ENCODE assay signal across 8 cellular contexts in the genomic region with DNA sequence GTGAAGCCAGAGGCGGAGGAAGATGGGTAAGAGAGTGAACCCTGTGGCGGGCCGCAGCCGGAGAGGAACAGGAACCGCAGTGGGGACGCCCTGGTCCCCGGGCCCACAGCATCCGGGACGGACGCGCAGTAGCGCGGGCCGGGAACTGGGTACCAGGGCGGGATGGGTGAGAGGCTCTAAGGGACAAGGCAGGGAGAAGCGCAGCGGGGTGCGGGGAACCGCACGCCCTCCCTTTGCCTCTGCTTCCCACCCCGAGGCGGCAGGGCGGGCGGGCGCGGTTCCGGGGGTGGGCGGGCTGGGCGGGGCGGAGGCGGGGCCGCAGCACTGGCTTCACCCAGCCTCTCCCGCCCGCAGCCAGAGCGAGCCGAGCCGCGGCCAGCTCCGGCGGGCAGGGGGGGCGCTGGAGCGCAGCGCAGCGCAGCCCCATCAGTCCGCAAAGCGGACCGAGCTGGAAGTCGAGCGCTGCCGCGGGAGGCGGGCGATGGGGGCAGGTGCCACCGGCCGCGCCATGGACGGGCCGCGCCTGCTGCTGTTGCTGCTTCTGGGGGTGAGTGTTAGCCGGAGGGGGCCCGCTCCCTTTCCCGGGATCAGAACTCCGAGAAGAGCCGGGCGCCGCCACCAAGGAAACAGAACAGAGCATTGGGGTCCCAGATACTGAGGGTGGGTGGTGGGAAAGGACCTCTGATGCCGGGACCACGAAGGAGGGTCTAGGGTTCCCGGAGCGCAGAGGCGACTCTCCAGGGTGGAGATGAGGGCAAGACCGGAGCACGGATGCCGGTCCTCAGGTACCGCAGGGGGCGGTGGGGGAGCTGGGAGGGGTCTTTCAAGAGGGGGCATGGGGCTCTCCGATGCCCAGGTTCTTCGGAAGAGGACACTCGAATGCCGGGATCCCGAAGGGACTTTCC. TPM values are rescaled to one million over a fixed set of nuclear protein-coding genes. Genes with fewer than 3 reads are reported as not detected.
A peak's percentile ranks its signal among the peaks of the same experiment; 100 is the strongest.
DNase-seq lines count a peak whose midpoint lies in the region; ATAC-seq and TF ChIP-seq lines count a peak whose summit lies in the region.

A gene with protein sequence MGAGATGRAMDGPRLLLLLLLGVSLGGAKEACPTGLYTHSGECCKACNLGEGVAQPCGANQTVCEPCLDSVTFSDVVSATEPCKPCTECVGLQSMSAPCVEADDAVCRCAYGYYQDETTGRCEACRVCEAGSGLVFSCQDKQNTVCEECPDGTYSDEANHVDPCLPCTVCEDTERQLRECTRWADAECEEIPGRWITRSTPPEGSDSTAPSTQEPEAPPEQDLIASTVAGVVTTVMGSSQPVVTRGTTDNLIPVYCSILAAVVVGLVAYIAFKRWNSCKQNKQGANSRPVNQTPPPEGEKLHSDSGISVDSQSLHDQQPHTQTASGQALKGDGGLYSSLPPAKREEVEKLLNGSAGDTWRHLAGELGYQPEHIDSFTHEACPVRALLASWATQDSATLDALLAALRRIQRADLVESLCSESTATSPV (plus strand): TSS at position 357 of the 905 bp plus-strand sequence. CDS start 125 bp downstream, at position 482.

- H3K4me2 ChIP-seq in hepatocyte = peak within 1 kb of the TSS; percentile 99

- H3K9ac ChIP-seq in adipocyte (ENCODE audit: low read length) (no peak within 1 kb of the TSS), rectal smooth muscle tissue (ENCODE audit: low read length) (no peak within 1 kb of the TSS)

- peaks cover 26% of the 10 kb centered on the region for H3K4me1 ChIP-seq in SJSA1 (replicated peaks)
- H3K4me1 ChIP-seq in adipocyte (ENCODE audit: control insufficient read depth, insufficient read depth, low read length) = peaks cover 13% of the 10 kb centered on the region
- peaks cover 19% of the 10 kb centered on the region for H3K4me1 ChIP-seq in hepatocyte (ENCODE audit: insufficient read depth)
- H3K4me1 ChIP-seq in rectal smooth muscle tissue (ENCODE audit: control insufficient read depth, insufficient read depth, low read length) = peaks cover 16% of the 10 kb centered on the region

- no peak within 1 kb of the TSS for H2AFZ ChIP-seq in hepatocyte

- peaks cover 86% of the 10 kb centered on the region for H3K27me3 ChIP-seq in SJSA1 (replicated peaks)
- peaks cover 57% of the 10 kb centered on the region for H3K27me3 ChIP-seq in adipocyte (replicated peaks; ENCODE audit: control insufficient read depth, insufficient read depth, low read length)
- H3K27me3 ChIP-seq in hepatocyte = peaks cover 80% of the 10 kb centered on the region
- H3K27me3 ChIP-seq in rectal smooth muscle tissue (ENCODE audit: control insufficient read depth, insufficient read depth, low read length) = peaks cover 18% of the 10 kb centered on the region

- H4K20me1 ChIP-seq in hepatocyte (ENCODE audit: insufficient read depth, poor library complexity, severe bottlenecking) = peaks cover 3% of the 10 kb centered on the region

- under 1% methylated on average over 35 of the region's 81 CpGs for WGBS in hepatocyte (ENCODE audit: low lambda C conversion rate, missing lambda C conversion rate)

- no peaks in the 10 kb centered on the region for H3K9me2 ChIP-seq in hepatocyte (replicated peaks; ENCODE audit: insufficient read depth)

- H3K4me3 ChIP-seq in SJSA1 = peak within 1 kb of the TSS; percentile 19; the same call in 1 of the 2 replicates
- peak within 1 kb of the TSS; percentile 65 for H3K4me3 ChIP-seq in adipocyte (ENCODE audit: low read length)
- H3K4me3 ChIP-seq in hepatocyte = peak within 1 kb of the TSS; percentile 61
- H3K4me3 ChIP-seq in rectal smooth muscle tissue (ENCODE audit: low read length) = peak within 1 kb of the TSS; percentile 59

- TF ChIP-seq CTCF in hepatocyte (IDR thresholded peaks at IDR 0.05; ENCODE audit: poor library complexity) = no peak

- H3K79me2 ChIP-seq in hepatocyte = no peaks in the 10 kb centered on the region

- H3K27ac ChIP-seq in SJSA1 = no peak within 1 kb of the TSS
- no peak within 1 kb of the TSS for H3K27ac ChIP-seq in hepatocyte
- H3K27ac ChIP-seq in rectal smooth muscle tissue (ENCODE audit: low read depth, low read length) = no peak within 1 kb of the TSS

- H3K36me3 ChIP-seq in SJSA1 (no peaks in the 10 kb centered on the region), adipocyte (ENCODE audit: control insufficient read depth, insufficient read depth, low read length, severe bottlenecking) (no peaks in the 10 kb centered on the region), hepatocyte (replicated peaks; ENCODE audit: insufficient read depth, low read depth) (no peaks in the 10 kb centered on the region), rectal smooth muscle tissue (ENCODE audit: control insufficient read depth, insufficient read depth, low read length) (no peaks in the 10 kb centered on the region)

- no peak for ATAC-seq in HG03565 (IDR thresholded peaks at IDR 0.05; ENCODE audit: unreplicated experiment)

- peak; percentile 49 for DNase-seq in GDM1 (lab: John Stamatoyannopoulos, UW)
- peak; percentile 57 for DNase-seq in HT1080 (ENCODE audit: low read depth)
- DNase-seq in SJSA1 (ENCODE audit: low read depth in 1 of 2, low spot score in 2 of 2) = peak in 1 of 2 experiments; percentile 43
- peak; percentile 65 for DNase-seq in adipocyte (ENCODE audit: low read depth)
- peak; percentile 75 for DNase-seq in hepatocyte (ENCODE audit: low spot score)
- DNase-seq in OCI-M2 (lab: John Stamatoyannopoulos, UW; ENCODE audit: unreplicated experiment) = no peak

- H3K9me3 ChIP-seq in SJSA1 (replicated peaks) = no peaks in the 10 kb centered on the region
- no peaks in the 10 kb centered on the region for H3K9me3 ChIP-seq in adipocyte (ENCODE audit: control insufficient read depth, low read length)
- no peaks in the 10 kb centered on the region for H3K9me3 ChIP-seq in hepatocyte (ENCODE audit: low read depth)

RNA-seq across cellular contexts. Expression of the gene that starts here (rescaled TPM):
- total RNA-seq in HT1080 (2014; rRNA removed; shearing (Covaris generic)) = 6.3 and 9.2 TPM in 2 replicates
- polyA plus RNA-seq in HT1080 (2015; cell fraction: cytosol; rRNA removed) = 1.6 and 1.9 TPM in 2 replicates
- 1.2 TPM in 2 replicates for polyA plus RNA-seq in HT1080 (2015; cell fraction: nucleus; rRNA removed)
- total RNA-seq in SJSA1 (2014; rRNA removed; shearing (Covaris generic)) = 0.11 and 2.3 TPM in 2 replicates
- 2.4 and 3.6 TPM in 2 replicates for total RNA-seq in hepatocyte
- 5.5 and 5.6 TPM in 2 replicates for polyA plus RNA-seq in hepatocyte
